27 cellular contexts compared by ENCODE assay signal in the genomic region with DNA sequence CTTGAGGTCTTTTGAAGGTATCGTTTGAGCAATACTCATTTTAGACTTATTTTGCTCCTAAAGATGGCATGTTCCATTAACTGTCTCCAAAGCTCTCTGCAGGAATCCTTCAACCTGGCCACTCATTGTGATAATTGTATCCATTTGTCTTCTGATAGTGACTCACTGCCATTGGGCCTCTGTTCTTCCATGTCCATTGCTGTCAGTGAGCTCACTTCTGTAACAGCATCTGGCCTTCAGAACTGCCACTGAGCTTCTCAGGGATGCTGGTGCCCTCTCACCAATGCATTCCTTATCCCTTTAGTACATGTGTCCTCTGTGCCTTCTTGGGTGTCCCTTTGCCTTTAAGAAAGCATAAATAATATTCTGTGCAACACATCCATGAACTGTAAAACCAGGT.
"Had no signal": no experiment of that assay in that cellular context is flagged by ENCODE, and none has a peak within 500 bp of the region (broad histone marks: within the 10 kb centered on the region; RNA-seq: fewer than 3 reads in every experiment).

No MANE protein-coding gene starts in this region.

- FAIRE-seq: endometrium had no signal

- H3K27me3 ChIP-seq: ascending aorta, breast epithelium, cardiac muscle cell, colonic mucosa, gastroesophageal sphincter had no signal

- ATAC-seq: activated CD4-positive, alpha-beta T cell treated with anti-CD3 and anti-CD28 coated beads for 36 hours; activated CD8-positive, alpha-beta memory T cell treated with anti-CD3 and anti-CD28 coated beads, Interleukin-2, amount 10 ng/mL, durations not matched to agents 7 days and 5 days; activated CD8-positive, alpha-beta T cell treated with anti-CD3 and anti-CD28 coated beads, Interleukin-2, amount 10 ng/mL, durations not matched to agents 7 days and 5 days; activated naive CD4-positive, alpha-beta T cell treated with anti-CD3 and anti-CD28 coated beads, Interleukin-2, amount 50 U/mL, for 72 hours; gastroesophageal sphincter had no signal

- H3K4me1 ChIP-seq: ascending aorta, breast epithelium, colonic mucosa, gastroesophageal sphincter had no signal

- H3K27ac ChIP-seq: ascending aorta, breast epithelium, cardiac muscle cell, colonic mucosa, epithelial cell of prostate, gastroesophageal sphincter had no signal

- H3K36me3 ChIP-seq: ascending aorta, breast epithelium, cardiac muscle cell, colonic mucosa had no signal

- H3K4me3 ChIP-seq: ascending aorta, breast epithelium, cardiac muscle cell, colonic mucosa, gastroesophageal sphincter had no signal

- DNase-seq: activated CD4-positive, alpha-beta memory T cell treated with anti-CD3 and anti-CD28 coated beads for 36 hours; activated CD4-positive, alpha-beta T cell treated with anti-CD3 and anti-CD28 coated beads for 36 hours; activated CD4-positive, alpha-beta T cell treated with anti-CD3 and anti-CD28 coated beads, Interleukin-2, amount 10 ng/mL, durations not matched to agents 24 days and 14 days; activated CD4-positive, CD25-positive, alpha-beta regulatory T cell; activated CD4-positive, CD25-positive, alpha-beta regulatory T cell treated with anti-CD3 and anti-CD28 coated beads, Interleukin-2, amount 50 U/mL, for 72 hours; activated CD8-positive, alpha-beta memory T cell treated with anti-CD3 and anti-CD28 coated beads, Interleukin-2, amount 10 ng/mL, durations not matched to agents 7 days and 5 days; activated CD8-positive, alpha-beta memory T cell treated with anti-CD3 and anti-CD28 coated beads, Interleukin-2, amount 50 U/mL, for 4 hours; activated CD8-positive, alpha-beta T cell treated with anti-CD3 and anti-CD28 coated beads, Interleukin-2, amount 10 ng/mL, durations not matched to agents 7 days and 5 days; activated effector memory CD4-positive, alpha-beta T cell treated with anti-CD3 and anti-CD28 coated beads, Interleukin-2, amount 50 U/mL, for 16 hours; activated naive CD4-positive, alpha-beta T cell; activated naive CD4-positive, alpha-beta T cell treated with anti-CD3 and anti-CD28 coated beads, Interleukin-2, amount 10 ng/mL, durations not matched to agents 7 days and 5 days; activated naive CD8-positive, alpha-beta T cell treated with anti-CD3 and anti-CD28 coated beads, Interleukin-2, amount 10 ng/mL, durations not matched to agents 7 days and 5 days; activated T-cell treated with anti-CD3 and anti-CD28 coated beads, Interleukin-2, amount 50 U/mL, for 1 hour; activated T-cell treated with anti-CD3 and anti-CD28 coated beads, Interleukin-2, amount 50 U/mL, for 48 hours; central memory CD4-positive, alpha-beta T cell; cerebellar nuclear complex; colonic mucosa; effector CD8-positive, alpha-beta T cell; foreskin melanocyte; T-helper 2 cell had no signal

- H3K9me3 ChIP-seq: ascending aorta, breast epithelium, colonic mucosa, gastroesophageal sphincter had no signal
